ENCODE assay signal across 1 cellular context in genomic region chr18:2984703-2985261, GRCh38.
TF ChIP-seq lines count a peak whose summit lies in the region.

No MANE protein-coding gene starts in this region.

TF ChIP-seq in HepG2, 621 proteins besides CTCF, POLR2A, EP300 and RAD21 (continued from another document and continues in another):
- TF ChIP-seq ZNF281 (CRISPR knock-in tag; IDR thresholded peaks at IDR 0.05; ENCODE audit: borderline replicate concordance) (peak; percentile 51; the same call in 1 of the 2 replicates), ZNF687 (CRISPR knock-in tag; IDR thresholded peaks at IDR 0.05) (peak; percentile 47; the same call in 1 of the 2 replicates), ZNF713 (CRISPR knock-in tag; IDR thresholded peaks at IDR 0.05) (no peak), GMEB2 (CRISPR knock-in tag; IDR thresholded peaks at IDR 0.05; ENCODE audit: low read depth) (no peak), SIN3A (IDR thresholded peaks at IDR 0.05; ENCODE audit: borderline replicate concordance, low read depth, low read length) (no peak), ZNF451 (CRISPR knock-in tag; IDR thresholded peaks at IDR 0.05) (no peak), ZNF746 (CRISPR knock-in tag; IDR thresholded peaks at IDR 0.05) (no peak), POLR2AphosphoS5 (IDR thresholded peaks at IDR 0.05; ENCODE audit: low read depth, low read length) (no peak), FOXA3 (CRISPR knock-in tag; IDR thresholded peaks at IDR 0.05) (peak; percentile 86), UBTF (CRISPR knock-in tag; IDR thresholded peaks at IDR 0.05) (0 out of 2 replicates have a peak, but pooled peaks have one; percentile 23), NFKBIZ (CRISPR knock-in tag; IDR thresholded peaks at IDR 0.05) (peak; percentile 88), SALL2 (CRISPR knock-in tag; IDR thresholded peaks at IDR 0.05) (0 out of 2 replicates have a peak, but pooled peaks have one; percentile 42), ZBTB26 (CRISPR knock-in tag; IDR thresholded peaks at IDR 0.05; ENCODE audit: borderline replicate concordance) (0 out of 2 replicates have a peak, but pooled peaks have one; percentile 36), ZBTB25 (CRISPR knock-in tag; IDR thresholded peaks at IDR 0.05) (peak; percentile 80), DNMT1 (CRISPR knock-in tag; IDR thresholded peaks at IDR 0.05) (no peak), GPN1 (CRISPR knock-in tag; IDR thresholded peaks at IDR 0.05; ENCODE audit: borderline replicate concordance) (no peak), PAXIP1 (CRISPR knock-in tag; conservative IDR thresholded peaks at IDR 0.05) (peak; percentile 92), ZNF430 (CRISPR knock-in tag; IDR thresholded peaks at IDR 0.05) (peak; percentile 91), NR3C1 (CRISPR knock-in tag; IDR thresholded peaks at IDR 0.05) (no peak), ZNF280D (CRISPR knock-in tag; IDR thresholded peaks at IDR 0.05) (0 out of 2 replicates have a peak, but pooled peaks have one; percentile 57), ZBTB2 (CRISPR knock-in tag; IDR thresholded peaks at IDR 0.05; ENCODE audit: low read depth) (no peak), KDM6A (CRISPR knock-in tag; IDR thresholded peaks at IDR 0.05; ENCODE audit: low read depth) (peak; percentile 71; the same call in 1 of the 2 replicates)
